In the genomic region with DNA sequence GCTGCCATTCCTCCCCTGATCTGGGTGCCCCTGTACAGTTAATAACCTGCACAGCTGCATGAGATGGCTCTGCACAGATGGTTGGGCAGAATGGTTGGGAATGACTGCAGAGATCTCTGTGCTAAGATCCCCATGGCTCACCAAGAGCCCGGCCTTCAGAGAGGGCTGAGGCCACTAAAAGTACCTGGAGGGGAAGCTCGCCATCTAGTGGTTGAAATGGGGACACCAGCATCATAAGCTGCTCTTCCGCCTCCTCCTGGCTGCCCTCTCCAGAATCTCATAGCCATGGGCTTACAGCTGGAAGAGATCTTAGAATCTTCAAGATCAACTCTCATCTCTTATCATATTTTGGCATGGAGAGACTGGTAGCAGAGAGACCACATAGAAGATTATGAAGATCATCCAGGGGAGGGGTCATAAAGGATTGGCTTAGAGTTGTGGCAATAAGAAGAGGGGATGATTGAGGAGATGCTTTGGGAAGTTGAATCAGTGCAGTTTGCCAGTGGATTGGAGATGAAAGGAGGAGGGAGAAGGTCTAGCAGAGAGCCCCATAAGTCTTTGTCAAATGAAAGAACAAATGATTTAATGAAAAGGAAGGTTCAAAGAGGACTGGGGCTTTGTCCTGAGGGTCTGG, we compare ENCODE assay signal across 8 cellular contexts. TPM values are rescaled to one million over a fixed set of nuclear protein-coding genes. Genes with fewer than 3 reads are reported as not detected.
DNase-seq lines count a peak whose midpoint lies in the region; ATAC-seq and TF ChIP-seq lines count a peak whose summit lies in the region.

No MANE protein-coding gene starts in this region.

- H3K9me3 Mint-ChIP-seq in glutamatergic neuron (ENCODE audit: unreplicated experiment) (no peaks in the 10 kb centered on the region), progenitor cell of endocrine pancreas (ENCODE audit: low read depth) (no peaks in the 10 kb centered on the region)

- in situ Hi-C loops in SK-MEL-5 (cut with HindIII; ENCODE audit: low pct_unique_long_range_greater_than_20kb, low sequenced_read_pairs), result no loop called here

- CTCF ChIA-PET in AG04449 (lab: Yijun Ruan, JAX), result interaction anchor here (0.6 to 25.6 kb wide), 38 partner anchors 10 to 819 kb away, joined by 3 to 1135 read pairs (median 6); a partner anchor contains a TSS

- H3K27me3 Mint-ChIP-seq in glutamatergic neuron (ENCODE audit: unreplicated experiment) (no peaks in the 10 kb centered on the region), progenitor cell of endocrine pancreas (peaks cover 23% of the 10 kb centered on the region)

- peak; percentile 99 for TF ChIP-seq CTCF in AG04449 (IDR thresholded peaks at IDR 0.05; ENCODE audit: insufficient read depth, low read length, missing control alignments)
- TF ChIP-seq CTCF in LNCaP clone FGC (IDR thresholded peaks at IDR 0.05; ENCODE audit: control insufficient read depth, extremely low read depth, insufficient read depth), result peak; percentile 97
- peak; percentile 87 for TF ChIP-seq CTCF in glutamatergic neuron (IDR thresholded peaks at IDR 0.05; ENCODE audit: partially characterized antibody, unreplicated experiment)
- peak; percentile 91 for TF ChIP-seq CTCF in progenitor cell of endocrine pancreas (IDR thresholded peaks at IDR 0.05; ENCODE audit: unreplicated experiment)

- H3K4me3 Mint-ChIP-seq in glutamatergic neuron (ENCODE audit: unreplicated experiment), result no peak overlapping the region
- H3K4me3 Mint-ChIP-seq in progenitor cell of endocrine pancreas (ENCODE audit: low read depth), result no peak overlapping the region

- no peak for DNase-seq in AG04449 (ENCODE audit: low read depth, low spot score)
- peak; percentile 65 for DNase-seq in LNCaP clone FGC (ENCODE audit: low read depth)
- DNase-seq in SK-MEL-5 (ENCODE audit: low read depth, low spot score), result peak; percentile 80
- peak; percentile 66 for DNase-seq in activated naive CD4-positive, alpha-beta T cell treated with Interleukin-2 at 50 U/mL for 16 hours
- peak; percentile 75 for DNase-seq in glutamatergic neuron
- peak; percentile 55 for DNase-seq in progenitor cell of endocrine pancreas (ENCODE audit: low spot score, unreplicated experiment)

- H3K4me1 Mint-ChIP-seq in glutamatergic neuron (ENCODE audit: low read depth, unreplicated experiment) (peaks cover 5% of the 10 kb centered on the region), progenitor cell of endocrine pancreas (ENCODE audit: low read depth) (peaks cover 7% of the 10 kb centered on the region)

- H3K4me3 ChIP-seq in AG04449 (ENCODE audit: low read depth, low read length) (no peak overlapping the region), LNCaP clone FGC (ENCODE audit: low read depth, low read length) (peak overlapping the region; percentile 44)

- POLR2A ChIA-PET in AG04449 (lab: Yijun Ruan, JAX), result no interaction called here

- peak; percentile 50 for ATAC-seq in GM18870 (IDR thresholded peaks at IDR 0.05; ENCODE audit: unreplicated experiment)
- ATAC-seq in HG03571 (IDR thresholded peaks at IDR 0.05; ENCODE audit: unreplicated experiment), result no peak

- H3K36me3 Mint-ChIP-seq in glutamatergic neuron (ENCODE audit: unreplicated experiment) (no peaks in the 10 kb centered on the region), progenitor cell of endocrine pancreas (ENCODE audit: insufficient read depth) (no peaks in the 10 kb centered on the region)

- H3K27ac Mint-ChIP-seq in glutamatergic neuron (ENCODE audit: unreplicated experiment) (no peak overlapping the region), progenitor cell of endocrine pancreas (no peak overlapping the region)

RNA-seq across cellular contexts. Expression of a gene that starts 22.0 kb away (rescaled TPM):
- 7.8 and 9.5 TPM in 2 replicates for total RNA-seq in SK-MEL-5 (2014; rRNA removed; shearing (Covaris generic))
- polyA plus RNA-seq in SK-MEL-5 (2015; cell fraction: cytosol; rRNA removed), result 4.8 and 6.6 TPM in 2 replicates
- 21.5 and 23.2 TPM in 2 replicates for polyA plus RNA-seq in SK-MEL-5 (2015; cell fraction: nucleus; rRNA removed)
- total RNA-seq in glutamatergic neuron (ENCODE audit: unreplicated experiment) (15.8 TPM), progenitor cell of endocrine pancreas (8.9 and 9.3 TPM in 2 replicates)

RNA-seq across cellular contexts. Expression of a gene that starts 33.1 kb away (rescaled TPM):
- 27.3 and 29.7 TPM in 2 replicates for total RNA-seq in SK-MEL-5 (2014; rRNA removed; shearing (Covaris generic))
- 21.2 and 33.1 TPM in 2 replicates for polyA plus RNA-seq in SK-MEL-5 (2015; cell fraction: cytosol; rRNA removed)
- polyA plus RNA-seq in SK-MEL-5 (2015; cell fraction: nucleus; rRNA removed), result 19.6 and 21.7 TPM in 2 replicates
- total RNA-seq in glutamatergic neuron (ENCODE audit: unreplicated experiment) (40.8 TPM), progenitor cell of endocrine pancreas (64.9 and 66.2 TPM in 2 replicates)
